14 cellular contexts compared by ENCODE assay signal in the genomic region with DNA sequence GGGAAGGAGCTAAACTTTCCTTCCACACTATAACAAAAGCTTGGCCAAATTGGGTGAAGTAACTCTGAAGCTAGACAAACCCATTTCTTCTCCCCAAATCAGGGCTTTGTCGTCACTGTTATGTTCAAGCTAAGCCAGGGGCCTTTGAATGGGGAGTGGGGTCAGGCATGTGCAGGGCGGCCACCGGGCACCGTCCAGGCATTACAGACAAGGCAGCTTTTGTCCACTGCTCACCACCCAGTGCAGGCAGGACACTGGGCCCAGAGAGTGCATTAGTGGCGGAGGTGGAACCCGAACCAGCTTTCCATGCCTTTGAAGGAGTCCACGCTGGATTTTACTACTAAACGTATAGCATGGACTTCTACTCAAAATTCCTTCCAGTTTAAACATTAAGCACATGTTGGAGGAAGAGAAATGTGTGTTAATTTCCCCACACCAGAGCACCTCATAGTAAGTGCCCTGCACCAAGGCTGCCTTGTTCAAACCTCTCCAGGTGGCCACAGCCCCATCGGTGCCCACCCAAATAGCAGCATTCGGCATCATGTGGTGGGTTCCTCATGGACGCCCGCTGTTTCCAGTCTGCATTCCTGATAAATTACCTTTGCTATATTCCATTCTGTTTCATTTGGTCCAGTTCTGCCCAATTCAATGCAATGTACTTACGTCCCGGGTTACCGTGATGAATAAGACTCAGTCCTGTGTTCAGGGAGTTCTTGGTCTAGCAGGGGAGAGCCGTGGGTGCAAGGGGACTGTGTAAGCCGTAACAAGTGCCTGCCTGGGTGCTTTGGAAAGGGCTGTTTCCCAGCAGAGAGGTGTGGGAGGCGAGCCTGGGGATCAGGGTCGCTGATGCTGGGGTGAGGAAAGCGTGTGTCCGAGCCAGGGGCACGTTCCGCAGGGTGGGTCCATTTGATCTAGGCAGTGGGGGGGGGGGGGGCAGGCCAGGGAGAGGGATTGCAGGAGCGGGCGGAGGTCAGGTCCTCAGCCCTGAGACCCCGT. TPM values are rescaled to one million over a fixed set of nuclear protein-coding genes. Genes with fewer than 3 reads are reported as not detected.
DNase-seq lines count a peak whose midpoint lies in the region; ATAC-seq and TF ChIP-seq lines count a peak whose summit lies in the region.
"Had no signal": no experiment of that assay in that cellular context is flagged by ENCODE, and none has a peak within 500 bp of the region (broad histone marks: within the 10 kb centered on the region; RNA-seq: fewer than 3 reads in every experiment).

No MANE protein-coding gene starts in this region.

- peak overlapping the region; percentile 87 to 97 (median 94) for H3K4me3 Mint-ChIP-seq in CD4-positive, alpha-beta memory T cell
- peak overlapping the region; percentile 96 for H3K4me3 Mint-ChIP-seq in T-helper 1 cell treated with Interleukin-12 subunit alpha and Interleukin-12 subunit beta and Interleukin-4 antibody, amounts not matched to agents 30 μg/mL and 1 μg/mL, for 36 hours

- TF ChIP-seq POLR2A in ovary (IDR thresholded peaks at IDR 0.05): no peak

- peak overlapping the region; percentile 82 to 98 (median 96) for H3K27ac Mint-ChIP-seq in CD4-positive, alpha-beta memory T cell
- peak overlapping the region; percentile 93 for H3K27ac Mint-ChIP-seq in T-helper 1 cell treated with Interleukin-12 subunit alpha and Interleukin-12 subunit beta and Interleukin-4 antibody, amounts not matched to agents 30 μg/mL and 1 μg/mL, for 36 hours

- peaks cover 32 to 46% of the 10 kb centered on the region in 2 donors for H3K36me3 Mint-ChIP-seq in CD4-positive, alpha-beta memory T cell
- H3K36me3 Mint-ChIP-seq in T-helper 1 cell treated with Interleukin-12 subunit alpha and Interleukin-12 subunit beta and Interleukin-4 antibody, amounts not matched to agents 30 μg/mL and 1 μg/mL, for 36 hours (ENCODE audit: low read depth): peaks cover 42% of the 10 kb centered on the region

- TF ChIP-seq CTCF in colonic mucosa (IDR thresholded peaks at IDR 0.05) (no peak), ovary (IDR thresholded peaks at IDR 0.05) (no peak)

- peaks cover 0 to 8% (median 6%) of the 10 kb centered on the region in 8 donors for H3K9me3 Mint-ChIP-seq in CD4-positive, alpha-beta memory T cell
- peaks cover 9% of the 10 kb centered on the region for H3K9me3 Mint-ChIP-seq in T-helper 1 cell treated with Interleukin-12 subunit alpha and Interleukin-12 subunit beta and Interleukin-4 antibody, amounts not matched to agents 30 μg/mL and 1 μg/mL, for 36 hours

- peak overlapping the region; percentile 70 to 87 for H3K4me3 ChIP-seq in CD4-positive, alpha-beta memory T cell (ENCODE audit: low read length in 2 of 2)
- peak overlapping the region; percentile 16 for H3K4me3 ChIP-seq in colonic mucosa
- H3K4me3 ChIP-seq in skin epidermis: peak overlapping the region; percentile 2 to 34 (median 12)
- no peak overlapping the region for H3K4me3 ChIP-seq in ovary

- CTCF ChIA-PET in CD4-positive, alpha-beta memory T cell (lab: Charles Lee; ENCODE audit: partially characterized antibody): interaction anchor here (0.7 to 3.6 kb wide), 13 partner anchors 9 to 109 kb away, joined by 3 to 27 read pairs (median 6); no protein-coding TSS in a partner anchor

- no peak for DNase-seq in CD4-positive, alpha-beta memory T cell
- no peak for DNase-seq in colonic mucosa
- DNase-seq in ovary: no peak
- no peak for DNase-seq in DMS114 treated with DMSO at 0.1 percent for 48 hours (lab: John Stamatoyannopoulos, UW; ENCODE audit: unreplicated experiment)
- DNase-seq: DMS79 treated with DMSO at 0.1 percent for 48 hours, NCI-H1694, NCI-H510A had no signal

- no peaks in the 10 kb centered on the region for H3K27me3 Mint-ChIP-seq in CD4-positive, alpha-beta memory T cell
- no peaks in the 10 kb centered on the region for H3K27me3 Mint-ChIP-seq in T-helper 1 cell treated with Interleukin-12 subunit alpha and Interleukin-12 subunit beta and Interleukin-4 antibody, amounts not matched to agents 30 μg/mL and 1 μg/mL, for 36 hours (ENCODE audit: low read depth)

- H3K36me3 ChIP-seq in CD4-positive, alpha-beta memory T cell (ENCODE audit: insufficient read depth, low read length): peaks cover 32% of the 10 kb centered on the region
- H3K36me3 ChIP-seq in colonic mucosa: no peaks in the 10 kb centered on the region
- no peaks in the 10 kb centered on the region for H3K36me3 ChIP-seq in ovary
- H3K36me3 ChIP-seq: neutrophil had no signal

- peak overlapping the region; percentile 89 for H3K27ac ChIP-seq in CD4-positive, alpha-beta memory T cell (ENCODE audit: low read depth, low read length)
- H3K27ac ChIP-seq in colonic mucosa (no peak overlapping the region), skin epidermis (peak overlapping the region in 14 of 21 experiments; percentile 1 to 89 (median 60)), ovary (no peak overlapping the region)
- H3K27ac ChIP-seq: neutrophil had no signal

- no peaks in the 10 kb centered on the region for H3K9me3 ChIP-seq in CD4-positive, alpha-beta memory T cell (ENCODE audit: control insufficient read depth in 1 of 2, low read length in 2 of 2)
- H3K9me3 ChIP-seq in colonic mucosa: no peaks in the 10 kb centered on the region
- no peaks in the 10 kb centered on the region for H3K9me3 ChIP-seq in ovary
- H3K9me3 ChIP-seq: neutrophil had no signal

- intact Hi-C loops in CD4-positive, alpha-beta memory T cell (cut with micrococcal nuclease): loop anchor here (1.0 to 10.0 kb wide), 2 partner anchors 10 to 171 kb away; no protein-coding TSS in a partner anchor
- intact Hi-C loops in colonic mucosa (cut with DNase I) (no loop called here), ovary (cut with DNase I) (no loop called here)

- no peak overlapping the region for H3K9ac ChIP-seq in colonic mucosa (ENCODE audit: low read depth in 2 of 2, low read length in 2 of 2)

- WGBS in ovary, 3 donors: 88 to 91% (median 90%) methylated on average over 25 to 26 of the region's 26 CpGs

- TF ChIP-seq EP300 in ovary (IDR thresholded peaks at IDR 0.05): no peak

- H3K4me1 ChIP-seq in CD4-positive, alpha-beta memory T cell (ENCODE audit: insufficient read depth, low read length): peaks cover 71% of the 10 kb centered on the region
- H3K4me1 ChIP-seq in colonic mucosa (no peaks in the 10 kb centered on the region), ovary (ENCODE audit: insufficient read depth) (no peaks in the 10 kb centered on the region)

- no peaks in the 10 kb centered on the region for H3K27me3 ChIP-seq in CD4-positive, alpha-beta memory T cell (ENCODE audit: insufficient read depth, low read length)
- H3K27me3 ChIP-seq in colonic mucosa (no peaks in the 10 kb centered on the region), ovary (no peaks in the 10 kb centered on the region)
- H3K27me3 ChIP-seq: neutrophil had no signal

- no peak for ATAC-seq in HG03520 (IDR thresholded peaks at IDR 0.05; ENCODE audit: unreplicated experiment)
- ATAC-seq: sciatic nerve, SK-N-SH treated with all-trans-retinoic acid at 6 μM for 48 hours had no signal

- peaks cover 45 to 86% (median 61%) of the 10 kb centered on the region in 4 donors for H3K4me1 Mint-ChIP-seq in CD4-positive, alpha-beta memory T cell
- peaks cover 53% of the 10 kb centered on the region for H3K4me1 Mint-ChIP-seq in T-helper 1 cell treated with Interleukin-12 subunit alpha and Interleukin-12 subunit beta and Interleukin-4 antibody, amounts not matched to agents 30 μg/mL and 1 μg/mL, for 36 hours (ENCODE audit: low read depth)

- POLR2A ChIA-PET in CD4-positive, alpha-beta memory T cell (lab: Charles Lee; ENCODE audit: partially characterized antibody): interaction anchor here (0.6 to 21.1 kb wide), 12 partner anchors 12 to 628 kb away, joined by 3 to 604 read pairs (median 9); no protein-coding TSS in a partner anchor

RNA-seq across cellular contexts. Expression of gene UBASH3A, which starts 1.7 kb away (rescaled TPM):
- 10 to 100 TPM; 79.3 to 93.6 TPM for total RNA-seq in CD4-positive, alpha-beta memory T cell
- 10 to 100 TPM; 43.1 to 58.0 TPM for polyA plus RNA-seq in CD4-positive, alpha-beta memory T cell
- total RNA-seq in colonic mucosa (1 to 10 TPM in 1 of 2 donors, under 1 TPM in 1; 0.93 to 1.5 TPM), ovary (under 1 TPM in 5 of 7 donors, not detected in 2; 0.15 to 0.54 (median 0.24) TPM)
- polyA plus RNA-seq in ovary: under 1 TPM; 0.19 to 0.85 TPM

RNA-seq across cellular contexts. Expression of gene TMPRSS3, which starts 9.5 kb away (rescaled TPM):
- total RNA-seq in CD4-positive, alpha-beta memory T cell: 1 to 10 TPM; 1.8 to 3.2 TPM
- polyA plus RNA-seq in CD4-positive, alpha-beta memory T cell: 1 to 10 TPM; 4.2 to 4.5 TPM
- total RNA-seq in colonic mucosa (1 to 10 TPM in 1 of 2 donors, under 1 TPM in 1; 0.82 to 1.2 TPM), ovary (10 to 100 TPM in 1 of 7 donors, 1 to 10 TPM in 4, not detected in 2; 1.3 to 28.6 (median 3.4) TPM)
- under 1 TPM; 0.07 to 0.12 TPM for polyA plus RNA-seq in ovary
- total RNA-seq: sciatic nerve had no signal

RNA-seq across cellular contexts. Expression of gene TFF1, which starts 39.0 kb away (rescaled TPM):
- not detected for total RNA-seq in CD4-positive, alpha-beta memory T cell
- polyA plus RNA-seq in CD4-positive, alpha-beta memory T cell: not detected
- total RNA-seq in colonic mucosa (100 to 1,000 TPM; 233 to 916 TPM), ovary (1 to 10 TPM in 1 of 7 donors, not detected in 6; 1.4 TPM)
- polyA plus RNA-seq in ovary: not detected
- total RNA-seq: lower leg skin, sciatic nerve had no signal

RNA-seq across cellular contexts. Expression of gene TFF2, which starts 54.6 kb away (rescaled TPM):
- total RNA-seq in CD4-positive, alpha-beta memory T cell: not detected
- not detected for polyA plus RNA-seq in CD4-positive, alpha-beta memory T cell
- total RNA-seq in colonic mucosa (1 to 10 TPM; 2.3 to 2.5 TPM), ovary (1 to 10 TPM in 1 of 7 donors, under 1 TPM in 1, not detected in 5; 0.31 to 3.7 TPM)
- not detected for polyA plus RNA-seq in ovary
- total RNA-seq: lower leg skin, sciatic nerve had no signal

Comparison
In these comparisons a context has a peak if more than half of its experiments do, and no peak if none do; other contexts are left out.
1. H3K27ac ChIP-seq: peak in CD4-positive, alpha-beta memory T cell (single experiment) and skin epidermis (14 of 21); none in colonic mucosa (single experiment) and ovary (0 of 2).
2. RNA of gene UBASH3A, which starts 1.7 kb away (total RNA-seq): 79.3 to 93.6 TPM in CD4-positive, alpha-beta memory T cell; 0.93 to 1.5 TPM in colonic mucosa and 0.15 to 0.54 TPM in ovary; every median in the first group is over 10 times any median in the second.
3. RNA of gene TFF1, which starts 39.0 kb away (total RNA-seq): 233 to 916 TPM in colonic mucosa; not detected in CD4-positive, alpha-beta memory T cell and 1.4 TPM in ovary; every median in the first group is over 10 times any median in the second.